In the genomic region with DNA sequence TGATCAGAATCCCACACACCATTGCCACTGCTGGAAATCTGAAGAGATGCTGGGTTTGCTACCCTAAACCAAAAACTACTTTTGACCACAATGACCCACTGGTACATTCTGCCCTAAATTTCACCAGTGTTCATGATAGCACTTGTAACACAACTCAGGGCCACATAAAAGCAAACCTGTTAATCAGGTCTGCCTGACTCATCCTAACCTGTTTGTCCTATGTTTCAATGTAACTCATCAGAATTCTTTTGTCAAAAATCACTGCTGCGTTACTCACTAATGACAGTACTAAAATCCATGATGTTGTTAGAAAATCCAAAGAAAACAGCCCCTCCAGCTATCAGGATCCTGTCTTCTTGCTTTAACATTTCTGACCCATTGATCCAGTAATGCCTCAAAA, we compare ENCODE assay signal across 22 cellular contexts. TPM values are rescaled to one million over a fixed set of nuclear protein-coding genes. Genes with fewer than 3 reads are reported as not detected.
"Had no signal": no experiment of that assay in that cellular context is flagged by ENCODE, and none has a peak within 500 bp of the region (broad histone marks: within the 10 kb centered on the region; RNA-seq: fewer than 3 reads in every experiment).

No MANE protein-coding gene starts in this region.

- H3K9ac ChIP-seq: parathyroid adenoma had no signal

- H3K27me3 ChIP-seq: body of pancreas, heart left ventricle, left lung, right atrium auricular region, transverse colon had no signal

- H3K9me3 Mint-ChIP-seq: activated CD4-positive, alpha-beta T cell treated with anti-CD3 and anti-CD28 coated beads, Interleukin-2, amount 10 ng/mL, durations not matched to agents 24 days and 14 days; naive thymus-derived CD4-positive, alpha-beta T cell; T-helper 1 cell treated with Interleukin-12 subunit alpha and Interleukin-12 subunit beta and Interleukin-4 antibody, amounts not matched to agents 30 μg/mL and 1 μg/mL, for 36 hours had no signal

- H3K36me3 ChIP-seq: heart left ventricle, left lung, right atrium auricular region, transverse colon had no signal

- H3K4me1 ChIP-seq: parathyroid adenoma, right atrium auricular region had no signal

- H3K36me3 Mint-ChIP-seq: activated naive CD8-positive, alpha-beta T cell had no signal

- H3K27ac Mint-ChIP-seq: activated CD4-positive, alpha-beta T cell treated with anti-CD3 and anti-CD28 coated beads, Interleukin-2, amount 10 ng/mL, durations not matched to agents 24 days and 14 days; activated CD8-positive, alpha-beta T cell treated with anti-CD3 and anti-CD28 coated beads, Interleukin-2, amount 10 ng/mL, durations not matched to agents 7 days and 5 days; activated naive CD8-positive, alpha-beta T cell; T-helper 1 cell treated with Interleukin-12 subunit alpha and Interleukin-12 subunit beta and Interleukin-4 antibody, amounts not matched to agents 30 μg/mL and 1 μg/mL, for 36 hours had no signal

- H3K27me3 Mint-ChIP-seq: activated naive CD8-positive, alpha-beta T cell had no signal

- H3K27ac ChIP-seq: body of pancreas, heart left ventricle, left lung, parathyroid adenoma, right atrium auricular region, transverse colon had no signal

- DNase-seq: activated CD4-positive, alpha-beta T cell treated with anti-CD3 and anti-CD28 coated beads, Interleukin-2, amount 10 ng/mL, durations not matched to agents 24 days and 14 days; activated CD4-positive, CD25-positive, alpha-beta regulatory T cell; activated CD8-positive, alpha-beta memory T cell treated with anti-CD3 and anti-CD28 coated beads, Interleukin-2, amount 50 U/mL, for 4 hours; activated CD8-positive, alpha-beta T cell treated with anti-CD3 and anti-CD28 coated beads, Interleukin-2, amount 10 ng/mL, durations not matched to agents 7 days and 5 days; activated gamma-delta T cell; activated T-cell treated with anti-CD3 and anti-CD28 coated beads, Interleukin-2, amount 50 U/mL, for 48 hours; amygdala; body of pancreas; cortex of kidney; effector CD4-positive, alpha-beta T cell; heart left ventricle; left lung; mucosa of descending colon; naive thymus-derived CD4-positive, alpha-beta T cell; stimulated activated CD4-positive, alpha-beta T cell treated with anti-CD3 and anti-CD28 coated beads, Interleukin-4, amount 100 ng/mL, for 24 hours; stimulated activated naive CD4-positive, alpha-beta T cell; transverse colon had no signal

- H3K4me3 Mint-ChIP-seq: activated CD4-positive, alpha-beta T cell treated with anti-CD3 and anti-CD28 coated beads, Interleukin-2, amount 10 ng/mL, durations not matched to agents 24 days and 14 days; activated CD8-positive, alpha-beta T cell treated with anti-CD3 and anti-CD28 coated beads, Interleukin-2, amount 10 ng/mL, durations not matched to agents 7 days and 5 days; activated naive CD8-positive, alpha-beta T cell; naive thymus-derived CD4-positive, alpha-beta T cell; T-helper 1 cell treated with Interleukin-12 subunit alpha and Interleukin-12 subunit beta and Interleukin-4 antibody, amounts not matched to agents 30 μg/mL and 1 μg/mL, for 36 hours had no signal

- H3K9me3 ChIP-seq: body of pancreas, heart left ventricle, left lung, mucosa of descending colon, right atrium auricular region, transverse colon had no signal

- H3K79me2 ChIP-seq: parathyroid adenoma had no signal

- H2AFZ ChIP-seq: parathyroid adenoma had no signal

- ATAC-seq: activated CD8-positive, alpha-beta T cell treated with anti-CD3 and anti-CD28 coated beads, Interleukin-2, amount 10 ng/mL, durations not matched to agents 7 days and 5 days; body of pancreas; heart left ventricle; left lung; mucosa of descending colon; naive thymus-derived CD4-positive, alpha-beta T cell had no signal

- H3K4me3 ChIP-seq: body of pancreas, heart left ventricle, left lung, mucosa of descending colon, right atrium auricular region, skin epidermis, transverse colon had no signal

RNA-seq across cellular contexts. Expression of a gene that starts 55.6 kb away (rescaled TPM):
- polyA plus RNA-seq: naive thymus-derived CD4-positive, alpha-beta T cell had no signal
